In genomic region chr2:219560893-219561178, GRCh38 we compare ENCODE assay signal across 16 cellular contexts. TPM values are rescaled to one million over a fixed set of nuclear protein-coding genes. Genes with fewer than 3 reads are reported as not detected.
A peak's percentile ranks its signal among the peaks of the same experiment; 100 is the strongest.
DNase-seq lines count a peak whose midpoint lies in the region; ATAC-seq, FAIRE-seq and TF ChIP-seq lines count a peak whose summit lies in the region.
"Had no signal": no experiment of that assay in that cellular context is flagged by ENCODE, and none has a peak within 500 bp of the region (broad histone marks: within the 10 kb centered on the region; RNA-seq: fewer than 3 reads in every experiment).

No MANE protein-coding gene starts in this region.

- no peaks in the 10 kb centered on the region for H3K36me3 Mint-ChIP-seq in activated CD4-positive, alpha-beta T cell treated with anti-CD3 and anti-CD28 coated beads for 36 hours (ENCODE audit: low read depth)
- H3K36me3 Mint-ChIP-seq in glutamatergic neuron (ENCODE audit: unreplicated experiment) = peaks cover 5% of the 10 kb centered on the region
- H3K36me3 Mint-ChIP-seq: CD4-positive, alpha-beta memory T cell had no signal

- in situ Hi-C loops in GM13977 (cut with MboI; ENCODE audit: low pct_unique_long_range_greater_than_20kb, low sequenced_read_pairs, unreplicated experiment) = no loop called here

- H3K9me3 Mint-ChIP-seq in activated CD4-positive, alpha-beta T cell treated with anti-CD3 and anti-CD28 coated beads for 36 hours (ENCODE audit: low read depth) = no peaks in the 10 kb centered on the region
- H3K9me3 Mint-ChIP-seq in glutamatergic neuron (ENCODE audit: unreplicated experiment) = peaks cover 8% of the 10 kb centered on the region
- H3K9me3 Mint-ChIP-seq: CD4-positive, alpha-beta memory T cell had no signal

- no peak overlapping the region for H3K4me2 ChIP-seq in osteoblast (ENCODE audit: insufficient read depth, low read length)

- no peaks in the 10 kb centered on the region for H3K9me3 ChIP-seq in SJCRH30 (replicated peaks)
- no peaks in the 10 kb centered on the region for H3K9me3 ChIP-seq in osteoblast (ENCODE audit: low read depth, low read length)
- H3K9me3 ChIP-seq: SJSA1 had no signal

- TF ChIP-seq CTCF in glutamatergic neuron (IDR thresholded peaks at IDR 0.05; ENCODE audit: partially characterized antibody, unreplicated experiment) (no peak), osteoblast (IDR thresholded peaks at IDR 0.05; ENCODE audit: extremely low read depth, low read depth, low read length) (no peak), GM13977 (IDR thresholded peaks at IDR 0.05; ENCODE audit: extremely low read depth, insufficient read depth, missing control alignments) (no peak)

- H3K4me1 Mint-ChIP-seq in activated CD4-positive, alpha-beta T cell treated with anti-CD3 and anti-CD28 coated beads for 36 hours = no peaks in the 10 kb centered on the region
- H3K4me1 Mint-ChIP-seq in glutamatergic neuron (ENCODE audit: low read depth, unreplicated experiment) = peaks cover 26% of the 10 kb centered on the region

- H4K20me1 ChIP-seq in osteoblast (ENCODE audit: insufficient read depth, low read length) = peaks cover 4% of the 10 kb centered on the region

- H2AFZ ChIP-seq in osteoblast (ENCODE audit: low read length) = no peak overlapping the region

- H3K36me3 ChIP-seq in SJCRH30 (no peaks in the 10 kb centered on the region), osteoblast (ENCODE audit: insufficient read depth, low read length) (no peaks in the 10 kb centered on the region)

- no peaks in the 10 kb centered on the region for H3K79me2 ChIP-seq in osteoblast (ENCODE audit: insufficient read depth, low read length)

- H3K27me3 ChIP-seq in SJCRH30 = no peaks in the 10 kb centered on the region
- no peaks in the 10 kb centered on the region for H3K27me3 ChIP-seq in osteoblast (ENCODE audit: insufficient read depth, low read length)
- H3K27me3 ChIP-seq: SJSA1 had no signal

- no peak overlapping the region for H3K4me3 ChIP-seq in SJCRH30
- no peak overlapping the region for H3K4me3 ChIP-seq in osteoblast (ENCODE audit: insufficient read depth, low read length)
- H3K4me3 ChIP-seq: SJSA1 had no signal

- H3K4me3 Mint-ChIP-seq in activated CD4-positive, alpha-beta T cell treated with anti-CD3 and anti-CD28 coated beads for 36 hours = no peak overlapping the region
- H3K4me3 Mint-ChIP-seq in glutamatergic neuron (ENCODE audit: unreplicated experiment) = peak overlapping the region; percentile 6
- H3K4me3 Mint-ChIP-seq: CD4-positive, alpha-beta memory T cell had no signal

- FAIRE-seq in GM12892 (lab: Jason Lieb, UNC) = no peak
- FAIRE-seq: G401.6, H54 had no signal

- peak; percentile 16 for ATAC-seq in activated CD4-positive, alpha-beta T cell treated with anti-CD3 and anti-CD28 coated beads for 36 hours

- POLR2A ChIA-PET in activated CD4-positive, alpha-beta T cell treated with anti-CD3 and anti-CD28 coated beads for 36 hours (lab: Charles Lee) = no interaction called here

- intact Hi-C loops in activated CD4-positive, alpha-beta T cell treated with anti-CD3 and anti-CD28 coated beads for 36 hours (cut with DNase I, micrococcal nuclease) = no loop called here

- CTCF ChIA-PET in activated CD4-positive, alpha-beta T cell treated with anti-CD3 and anti-CD28 coated beads for 36 hours (lab: Charles Lee) = interaction anchor here (0.6 to 3.2 kb wide), 18 partner anchors 8 to 159 kb away, joined by 3 to 18 read pairs (median 4); partner anchors contain the start of genes CHPF, INHA, OBSL1 and STK11IP

- DNase-seq in activated CD4-positive, alpha-beta T cell treated with anti-CD3 and anti-CD28 coated beads for 36 hours = no peak
- no peak for DNase-seq in activated CD4-positive, alpha-beta T cell treated with anti-CD3 and anti-CD28 coated beads, Interleukin-2, amount 50 U/mL, for 4 hours
- DNase-seq in SJCRH30 (no peak), glutamatergic neuron (no peak), osteoblast (ENCODE audit: insufficient read length, low spot score, missing footprints) (peak; percentile 81), GM12892 (ENCODE audit: insufficient read length) (no peak), Kasumi-1 (lab: John Stamatoyannopoulos, UW) (no peak), GM13977 (ENCODE audit: low spot score) (no peak)
- DNase-seq: DMS79, NCI-H1930, NCI-H748 treated with DMSO at 0.1 percent for 48 hours had no signal

- H3K4me1 ChIP-seq in SJCRH30 (peaks cover 38% of the 10 kb centered on the region), osteoblast (ENCODE audit: insufficient read depth, low read length) (no peaks in the 10 kb centered on the region)
- H3K4me1 ChIP-seq: SJSA1 had no signal

- H3K27ac ChIP-seq in SJCRH30 = peak overlapping the region; percentile 85
- no peak overlapping the region for H3K27ac ChIP-seq in osteoblast (ENCODE audit: low read depth, low read length)
- H3K27ac ChIP-seq: SJSA1 had no signal

- no peak overlapping the region for H3K27ac Mint-ChIP-seq in activated CD4-positive, alpha-beta T cell treated with anti-CD3 and anti-CD28 coated beads for 36 hours
- no peak overlapping the region for H3K27ac Mint-ChIP-seq in glutamatergic neuron (ENCODE audit: unreplicated experiment)
- H3K27ac Mint-ChIP-seq: CD4-positive, alpha-beta memory T cell had no signal

- TF ChIP-seq POLR2A in GM12892 (IDR thresholded peaks at IDR 0.05; ENCODE audit: low read depth, low read length) = no peak

- H3K27me3 Mint-ChIP-seq in activated CD4-positive, alpha-beta T cell treated with anti-CD3 and anti-CD28 coated beads for 36 hours = peaks cover 6% of the 10 kb centered on the region
- peaks cover 10% of the 10 kb centered on the region for H3K27me3 Mint-ChIP-seq in glutamatergic neuron (ENCODE audit: unreplicated experiment)

RNA-seq across cellular contexts. Expression of gene OBSL1, which starts 10.5 kb away (rescaled TPM):
- total RNA-seq in activated CD4-positive, alpha-beta T cell treated with anti-CD3 and anti-CD28 coated beads for 36 hours = 1 to 10 TPM; 1.0 to 1.9 TPM
- total RNA-seq in SJCRH30 (2014; rRNA removed; shearing (Covaris generic)) = 67.8 and 71.6 TPM in 2 replicates
- total RNA-seq in glutamatergic neuron (ENCODE audit: unreplicated experiment) (47.9 TPM), osteoblast (60.4 and 65.9 TPM in 2 replicates)
- polyA plus RNA-seq in GM12892 (2012; ENCODE audit: missing spikeins) = not detected
- polyA plus RNA-seq: CD4-positive, alpha-beta memory T cell had no signal

RNA-seq across cellular contexts. Expression of gene INHA, which starts 11.3 kb away (rescaled TPM):
- not detected for total RNA-seq in activated CD4-positive, alpha-beta T cell treated with anti-CD3 and anti-CD28 coated beads for 36 hours
- total RNA-seq in SJCRH30 (2014; rRNA removed; shearing (Covaris generic)) = 0.65 and 1.4 TPM in 2 replicates
- total RNA-seq in glutamatergic neuron (ENCODE audit: unreplicated experiment) (not detected), osteoblast (under 0.01 and 0.29 TPM in 2 replicates)
- polyA plus RNA-seq in GM12892 (2012; ENCODE audit: missing spikeins) = not detected
- total RNA-seq: A172; CD4-positive, alpha-beta memory T cell had no signal
- polyA plus RNA-seq: CD4-positive, alpha-beta memory T cell had no signal

RNA-seq across cellular contexts. Expression of gene TMEM198, which starts 17.0 kb away (rescaled TPM):
- 1 to 10 TPM; 2.4 to 2.7 TPM for total RNA-seq in activated CD4-positive, alpha-beta T cell treated with anti-CD3 and anti-CD28 coated beads for 36 hours
- 8.1 and 8.2 TPM in 2 replicates for total RNA-seq in SJCRH30 (2014; rRNA removed; shearing (Covaris generic))
- total RNA-seq in glutamatergic neuron (ENCODE audit: unreplicated experiment) (40.9 TPM), osteoblast (1.1 and 1.5 TPM in 2 replicates)
- polyA plus RNA-seq in GM12892 (2012; ENCODE audit: missing spikeins) = 0.19 TPM
- polyA plus RNA-seq: CD4-positive, alpha-beta memory T cell had no signal

RNA-seq across cellular contexts. Expression of gene CHPF, which starts 17.2 kb away (rescaled TPM):
- total RNA-seq in activated CD4-positive, alpha-beta T cell treated with anti-CD3 and anti-CD28 coated beads for 36 hours = 10 to 100 TPM; 14.1 to 17.1 TPM
- 41.8 and 44.0 TPM in 2 replicates for total RNA-seq in SJCRH30 (2014; rRNA removed; shearing (Covaris generic))
- 31.1 TPM for total RNA-seq in glutamatergic neuron (ENCODE audit: unreplicated experiment)
- total RNA-seq in osteoblast = 192 and 221 TPM in 2 replicates
- 0.61 TPM for polyA plus RNA-seq in GM12892 (2012; ENCODE audit: missing spikeins)

RNA-seq across cellular contexts. Expression of gene STK11IP, which starts 36.8 kb away (rescaled TPM):
- 10 to 100 TPM; 23.5 to 26.1 TPM for total RNA-seq in activated CD4-positive, alpha-beta T cell treated with anti-CD3 and anti-CD28 coated beads for 36 hours
- 11.0 and 20.2 TPM in 2 replicates for total RNA-seq in SJCRH30 (2014; rRNA removed; shearing (Covaris generic))
- 34.5 TPM for total RNA-seq in glutamatergic neuron (ENCODE audit: unreplicated experiment)
- 19.4 and 22.1 TPM in 2 replicates for total RNA-seq in osteoblast
- polyA plus RNA-seq in GM12892 (2012; ENCODE audit: missing spikeins) = 10.4 TPM

Comparison
In these comparisons a context has a peak if more than half of its experiments do, and no peak if none do; other contexts are left out.
1. RNA of gene OBSL1, which starts 10.5 kb away (total RNA-seq): 67.8 to 71.6 TPM in SJCRH30, 60.4 to 65.9 TPM in osteoblast and 47.9 TPM in glutamatergic neuron (single experiment); 1.0 to 1.9 TPM in activated CD4-positive, alpha-beta T cell treated with anti-CD3 and anti-CD28 coated beads for 36 hours; every median in the first group is over 10 times any median in the second.